1 cellular context compared by ENCODE assay signal in the genomic region with DNA sequence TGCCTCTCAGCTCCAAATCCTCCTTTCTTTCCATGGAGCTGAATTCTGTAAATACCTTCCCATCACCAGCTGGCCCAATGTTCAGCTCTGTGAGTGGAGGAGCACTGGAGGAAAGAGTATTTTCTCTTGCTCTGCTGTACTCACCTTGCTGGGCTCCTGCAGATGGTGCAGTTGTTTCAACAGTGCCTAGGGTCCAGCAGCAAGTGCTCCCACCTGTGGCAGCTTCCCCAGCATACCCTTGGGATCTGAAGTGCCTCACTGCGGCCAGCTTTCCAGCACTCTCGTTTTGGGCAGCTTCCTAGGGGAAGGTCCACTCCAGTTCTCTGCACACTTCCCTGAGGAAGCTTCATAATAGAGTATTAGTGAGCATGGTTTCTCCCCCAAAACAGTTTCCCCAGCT.
TF ChIP-seq lines count a peak whose summit lies in the region.

No MANE protein-coding gene starts in this region.

TF ChIP-seq in WTC11, 78 proteins besides CTCF, POLR2A, EP300 and RAD21 (continued from another document):
- TF ChIP-seq, protein P1, sequence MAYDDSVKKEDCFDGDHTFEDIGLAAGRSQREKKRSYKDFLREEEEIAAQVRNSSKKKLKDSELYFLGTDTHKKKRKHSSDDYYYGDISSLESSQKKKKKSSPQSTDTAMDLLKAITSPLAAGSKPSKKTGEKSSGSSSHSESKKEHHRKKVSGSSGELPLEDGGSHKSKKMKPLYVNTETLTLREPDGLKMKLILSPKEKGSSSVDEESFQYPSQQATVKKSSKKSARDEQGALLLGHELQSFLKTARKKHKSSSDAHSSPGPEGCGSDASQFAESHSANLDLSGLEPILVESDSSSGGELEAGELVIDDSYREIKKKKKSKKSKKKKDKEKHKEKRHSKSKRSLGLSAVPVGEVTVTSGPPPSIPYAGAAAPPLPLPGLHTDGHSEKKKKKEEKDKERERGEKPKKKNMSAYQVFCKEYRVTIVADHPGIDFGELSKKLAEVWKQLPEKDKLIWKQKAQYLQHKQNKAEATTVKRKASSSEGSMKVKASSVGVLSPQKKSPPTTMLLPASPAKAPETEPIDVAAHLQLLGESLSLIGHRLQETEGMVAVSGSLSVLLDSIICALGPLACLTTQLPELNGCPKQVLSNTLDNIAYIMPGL (CRISPR knock-in tag; IDR thresholded peaks at IDR 0.05) = no peak
- TF ChIP-seq RELA (CRISPR knock-in tag; IDR thresholded peaks at IDR 0.05; ENCODE audit: borderline replicate concordance) = no peak
